Comparison of ENCODE assay signal across 19 cellular contexts in genomic region chr4:127609484-127609883, GRCh38. TPM values are rescaled to one million over a fixed set of nuclear protein-coding genes. Genes with fewer than 3 reads are reported as not detected.
DNase-seq lines count a peak whose midpoint lies in the region; ATAC-seq and TF ChIP-seq lines count a peak whose summit lies in the region.
"Had no signal": no experiment of that assay in that cellular context is flagged by ENCODE, and none has a peak within 500 bp of the region (broad histone marks: within the 10 kb centered on the region; RNA-seq: fewer than 3 reads in every experiment).

No MANE protein-coding gene starts in this region.

- no peak overlapping the region for H2BK120ac ChIP-seq in mesenchymal stem cell (ENCODE audit: low read depth, low read length)

- H4K91ac ChIP-seq in mesenchymal stem cell (ENCODE audit: low read length): no peak overlapping the region

- H3K4me1 ChIP-seq in HUES48 (ENCODE audit: control insufficient read depth, insufficient read depth, low read length) (peaks cover 21% of the 10 kb centered on the region), mesenchymal stem cell (ENCODE audit: control insufficient read depth, insufficient read depth, low read depth, low read length) (peaks cover 3% of the 10 kb centered on the region), osteoblast (ENCODE audit: insufficient read depth, low read length) (no peaks in the 10 kb centered on the region), OCI-LY7 (ENCODE audit: insufficient read depth, low read length, poor library complexity, severe bottlenecking) (no peaks in the 10 kb centered on the region)
- H3K4me1 ChIP-seq: A549 had no signal

- H3K9me3 ChIP-seq in HUES48 (ENCODE audit: control insufficient read depth, insufficient read depth, low read length) (no peaks in the 10 kb centered on the region), mesenchymal stem cell (ENCODE audit: control insufficient read depth, low read length) (no peaks in the 10 kb centered on the region), osteoblast (ENCODE audit: low read depth, low read length) (no peaks in the 10 kb centered on the region), OCI-LY7 (ENCODE audit: low read length) (no peaks in the 10 kb centered on the region)
- H3K9me3 ChIP-seq: A549 had no signal

- H3K79me2 ChIP-seq in osteoblast (ENCODE audit: insufficient read depth, low read length): no peaks in the 10 kb centered on the region
- H3K79me2 ChIP-seq in OCI-LY7 (ENCODE audit: insufficient read depth, low read depth, low read length): no peaks in the 10 kb centered on the region

- H2BK12ac ChIP-seq in mesenchymal stem cell (ENCODE audit: low read length in 2 of 2): no peak overlapping the region

- peak overlapping the region; percentile 51 for H2BK5ac ChIP-seq in mesenchymal stem cell (ENCODE audit: low read depth, low read length, poor library complexity, severe bottlenecking)

- BruUV-seq in OCI-LY7 (replicated peaks; lab: Mats Ljungman, UMichigan): no TSS peak

- no peaks in the 10 kb centered on the region for H3K4me1 Mint-ChIP-seq in activated naive CD4-positive, alpha-beta T cell treated with anti-CD3 and anti-CD28 coated beads for 36 hours (ENCODE audit: low read depth)
- H3K4me1 Mint-ChIP-seq in T-cell: no peaks in the 10 kb centered on the region

- no peaks in the 10 kb centered on the region for H3K9me3 Mint-ChIP-seq in activated naive CD4-positive, alpha-beta T cell treated with anti-CD3 and anti-CD28 coated beads for 36 hours
- H3K9me3 Mint-ChIP-seq in T-cell: no peaks in the 10 kb centered on the region
- H3K9me3 Mint-ChIP-seq: CD4-positive, alpha-beta T cell; HFFc6 had no signal

- CTCF ChIA-PET in activated naive CD4-positive, alpha-beta T cell treated with anti-CD3 and anti-CD28 coated beads for 36 hours (lab: Charles Lee): no interaction called here
- CTCF ChIA-PET in OCI-LY7 (lab: Charles Lee; ENCODE audit: unreplicated experiment): no interaction called here
- CTCF ChIA-PET in T-cell (lab: Charles Lee): no interaction called here

- H3K27me3 ChIP-seq in HUES48 (ENCODE audit: control insufficient read depth, insufficient read depth, low read length): no peaks in the 10 kb centered on the region
- H3K27me3 ChIP-seq in mesenchymal stem cell (ENCODE audit: control insufficient read depth in 1 of 2, insufficient read depth in 1 of 2, low read length in 2 of 2): peaks cover 0 to 10% of the 10 kb centered on the region in 2 experiments
- H3K27me3 ChIP-seq in osteoblast (ENCODE audit: insufficient read depth, low read length): peaks cover 10% of the 10 kb centered on the region

- no peaks in the 10 kb centered on the region for H3K9me2 ChIP-seq in OCI-LY7 (ENCODE audit: insufficient read depth, low read length)

- H3K14ac ChIP-seq in mesenchymal stem cell (ENCODE audit: low read length in 2 of 2): no peak overlapping the region

- POLR2A ChIA-PET in OCI-LY7 (lab: Charles Lee) (no interaction called here), T-cell (lab: Charles Lee) (no interaction called here)

- no peak overlapping the region for H2AFZ ChIP-seq in mesenchymal stem cell (ENCODE audit: low read depth, low read length)
- no peak overlapping the region for H2AFZ ChIP-seq in osteoblast (ENCODE audit: low read length)
- H2AFZ ChIP-seq in OCI-LY7 (ENCODE audit: low read length): no peak overlapping the region

- H4K8ac ChIP-seq in mesenchymal stem cell (ENCODE audit: low read length): no peak overlapping the region

- intact Hi-C loops in activated naive CD4-positive, alpha-beta T cell treated with anti-CD3 and anti-CD28 coated beads for 36 hours (cut with micrococcal nuclease): loop anchor here (10.0 kb wide), 1 partner anchor 355 kb away; the partner anchor contains the start of genes ABHD18 and MFSD8
- intact Hi-C loops in OCI-LY7 (cut with micrococcal nuclease; ENCODE audit: unreplicated experiment): loop anchor here (10.0 kb wide), 1 partner anchor 445 kb away; no protein-coding TSS in a partner anchor

- TF ChIP-seq CTCF in osteoblast (IDR thresholded peaks at IDR 0.05; ENCODE audit: extremely low read depth, low read depth, low read length) (no peak), GM10266 (IDR thresholded peaks at IDR 0.05; ENCODE audit: control insufficient read depth, insufficient read depth, low read depth, missing control alignments) (no peak), OCI-LY7 (conservative IDR thresholded peaks at IDR 0.05; ENCODE audit: low read length) (no peak)

- H3K27ac Mint-ChIP-seq in activated naive CD4-positive, alpha-beta T cell treated with anti-CD3 and anti-CD28 coated beads for 36 hours: no peak overlapping the region
- H3K27ac Mint-ChIP-seq in T-cell: no peak overlapping the region
- H3K27ac Mint-ChIP-seq: CD4-positive, alpha-beta T cell; HFFc6 had no signal

- 65% methylated on average over 5 of the region's 5 CpGs for WGBS in mesenchymal stem cell

- H4K20me1 ChIP-seq in osteoblast (ENCODE audit: insufficient read depth, low read length) (no peaks in the 10 kb centered on the region), OCI-LY7 (ENCODE audit: insufficient read depth, low read length) (no peaks in the 10 kb centered on the region)

- no peak overlapping the region for H3K23ac ChIP-seq in mesenchymal stem cell (ENCODE audit: low read length in 2 of 2)

- H3K36me3 ChIP-seq in HUES48 (ENCODE audit: control insufficient read depth, insufficient read depth, low read length): no peaks in the 10 kb centered on the region
- no peaks in the 10 kb centered on the region for H3K36me3 ChIP-seq in mesenchymal stem cell (ENCODE audit: control insufficient read depth in 1 of 2, insufficient read depth in 2 of 2, low read depth in 1 of 2, low read length in 2 of 2)
- H3K36me3 ChIP-seq in osteoblast (ENCODE audit: insufficient read depth, low read length): no peaks in the 10 kb centered on the region
- H3K36me3 ChIP-seq in OCI-LY7 (ENCODE audit: insufficient read depth, low read length): no peaks in the 10 kb centered on the region

- H3K4me2 ChIP-seq in mesenchymal stem cell (ENCODE audit: low read length, poor library complexity, severe bottlenecking): no peak overlapping the region
- H3K4me2 ChIP-seq in osteoblast (ENCODE audit: insufficient read depth, low read length): no peak overlapping the region
- H3K4me2 ChIP-seq in OCI-LY7 (ENCODE audit: low read length): no peak overlapping the region
- H3K4me2 ChIP-seq: A549 had no signal

- H3K9ac ChIP-seq in HUES48 (ENCODE audit: low read depth, low read length) (no peak overlapping the region), mesenchymal stem cell (ENCODE audit: low read length) (no peak overlapping the region)

- H3K27me3 Mint-ChIP-seq in activated naive CD4-positive, alpha-beta T cell treated with anti-CD3 and anti-CD28 coated beads for 36 hours (ENCODE audit: low read depth): peaks cover 11% of the 10 kb centered on the region
- H3K27me3 Mint-ChIP-seq in T-cell: peaks cover 4 to 14% of the 10 kb centered on the region in 2 donors

- peak overlapping the region; percentile 45 for H3K27ac ChIP-seq in HUES48 (ENCODE audit: low read depth, low read length)
- H3K27ac ChIP-seq in mesenchymal stem cell (ENCODE audit: low read length, poor library complexity, severe bottlenecking): no peak overlapping the region
- no peak overlapping the region for H3K27ac ChIP-seq in osteoblast (ENCODE audit: low read depth, low read length)
- H3K27ac ChIP-seq in OCI-LY7 (ENCODE audit: low read depth, low read length, poor library complexity, severe bottlenecking): no peak overlapping the region
- H3K27ac ChIP-seq: 22Rv1, A549, C4-2B had no signal

- ATAC-seq in T-cell (replicated peaks in 1 of 4): no peak
- ATAC-seq: A549, GM12878, HCT116 had no signal

- H3K36me3 Mint-ChIP-seq in activated naive CD4-positive, alpha-beta T cell treated with anti-CD3 and anti-CD28 coated beads for 36 hours (ENCODE audit: low read depth): no peaks in the 10 kb centered on the region
- H3K36me3 Mint-ChIP-seq in T-cell: no peaks in the 10 kb centered on the region

- DNase-seq in COLO829 (ENCODE audit: low spot score): peak; percentile 51
- DNase-seq in mesenchymal stem cell: no peak
- DNase-seq in osteoblast (ENCODE audit: insufficient read length, low spot score, missing footprints): peak; percentile 32
- no peak for DNase-seq in GM10266 (ENCODE audit: extremely low spot score)
- no peak for DNase-seq in activated naive CD4-positive, alpha-beta T cell treated with anti-CD3 and anti-CD28 coated beads for 36 hours
- DNase-seq in OCI-LY7 (ENCODE audit: low spot score): no peak
- no peak for DNase-seq in T-cell
- DNase-seq: AML-193; CD4-positive, alpha-beta T cell; DMS153; DMS79; GF-D8; HFFc6 had no signal

- no peak overlapping the region for H2BK15ac ChIP-seq in mesenchymal stem cell (ENCODE audit: low read depth, poor library complexity, severe bottlenecking)

- no peak overlapping the region for H3K4me3 ChIP-seq in HUES48 (ENCODE audit: low read depth, low read length)
- H3K4me3 ChIP-seq in mesenchymal stem cell (ENCODE audit: insufficient read depth in 1 of 2, low read depth in 1 of 2, low read length in 2 of 2): no peak overlapping the region
- no peak overlapping the region for H3K4me3 ChIP-seq in osteoblast (ENCODE audit: insufficient read depth, low read length)
- no peak overlapping the region for H3K4me3 ChIP-seq in OCI-LY7 (ENCODE audit: low read depth, low read length, poor library complexity, severe bottlenecking)
- H3K4me3 ChIP-seq: A549, GM12878 had no signal

- no peak overlapping the region for H3K4ac ChIP-seq in mesenchymal stem cell (ENCODE audit: low read depth in 1 of 2, low read length in 2 of 2)

- no peaks in the 10 kb centered on the region for H3K79me1 ChIP-seq in mesenchymal stem cell (replicated peaks; ENCODE audit: low read length, poor library complexity, severe bottlenecking)

- no peak overlapping the region for H3K18ac ChIP-seq in mesenchymal stem cell (ENCODE audit: low read depth in 1 of 2, low read length in 2 of 2)

- no peak overlapping the region for H2AK5ac ChIP-seq in mesenchymal stem cell (ENCODE audit: low read length, severe bottlenecking)

- no peak overlapping the region for H3K4me3 Mint-ChIP-seq in activated naive CD4-positive, alpha-beta T cell treated with anti-CD3 and anti-CD28 coated beads for 36 hours
- H3K4me3 Mint-ChIP-seq in T-cell: no peak overlapping the region
- H3K4me3 Mint-ChIP-seq: CD4-positive, alpha-beta T cell; HFFc6 had no signal

RNA-seq across cellular contexts. Expression of gene INTU, which starts 23.3 kb away (rescaled TPM):
- 1.8 TPM for polyA plus RNA-seq in mesenchymal stem cell (2013, experiment 1 of 2)
- polyA plus RNA-seq in mesenchymal stem cell (2013, experiment 2 of 2): 1.5 TPM
- total RNA-seq in osteoblast (7.6 and 8.3 TPM in 2 replicates), OCI-LY7 (2022) (not detected in 2 replicates), T-cell (under 1 TPM in 3 of 5 donors, not detected in 2; 0.13 to 0.44 (median 0.19) TPM)
- total RNA-seq in activated naive CD4-positive, alpha-beta T cell treated with anti-CD3 and anti-CD28 coated beads for 36 hours: under 1 TPM; 0.12 to 0.52 TPM
- total RNA-seq in OCI-LY7 (2014; rRNA removed; shearing (Covaris generic)): not detected in 2 replicates
- total RNA-seq: CD4-positive, alpha-beta T cell had no signal

Comparison
In these comparisons a context has a peak if more than half of its experiments do, and no peak if none do; other contexts are left out.
1. DNase-seq: peak in COLO829 (single experiment) and osteoblast (single experiment); none in mesenchymal stem cell (single experiment), GM10266 (single experiment), activated naive CD4-positive, alpha-beta T cell treated with anti-CD3 and anti-CD28 coated beads for 36 hours (single experiment), OCI-LY7 (single experiment) and T-cell (0 of 34).